15 cellular contexts compared by ENCODE assay signal in genomic region chr10:11906714-11907113, GRCh38.
"Had no signal": no experiment of that assay in that cellular context is flagged by ENCODE, and none has a peak within 500 bp of the region (broad histone marks: within the 10 kb centered on the region; RNA-seq: fewer than 3 reads in every experiment).

No MANE protein-coding gene starts in this region.

- H3K27ac Mint-ChIP-seq: activated CD4-positive, alpha-beta memory T cell treated with anti-CD3 and anti-CD28 coated beads, Interleukin-2, amount 10 ng/mL, durations not matched to agents 7 days and 5 days; activated T-helper 1 cell treated with anti-CD3 and anti-CD28 coated beads, Interleukin-12 subunit alpha, Interleukin-12 subunit beta, Interleukin-2, Interleukin-4 antibody, amounts not matched to agents 30 ng/mL and 10 ng/mL and 1 ng/mL, durations not matched to agents 14 hours and 24 hours and 36 hours; brain; immature natural killer cell; naive thymus-derived CD8-positive, alpha-beta T cell; progenitor cell of endocrine pancreas had no signal

- H3K9me3 Mint-ChIP-seq: activated CD4-positive, alpha-beta memory T cell treated with anti-CD3 and anti-CD28 coated beads, Interleukin-2, amount 10 ng/mL, durations not matched to agents 7 days and 5 days; activated T-helper 1 cell treated with anti-CD3 and anti-CD28 coated beads, Interleukin-12 subunit alpha, Interleukin-12 subunit beta, Interleukin-2, Interleukin-4 antibody, amounts not matched to agents 30 ng/mL and 10 ng/mL and 1 ng/mL, durations not matched to agents 14 hours and 24 hours and 36 hours; immature natural killer cell; naive thymus-derived CD8-positive, alpha-beta T cell had no signal

- H3K36me3 ChIP-seq: esophagus muscularis mucosa had no signal

- H3K4me1 ChIP-seq: esophagus muscularis mucosa had no signal

- H3K9me3 ChIP-seq: esophagus muscularis mucosa had no signal

- H3K4me2 ChIP-seq: smooth muscle cell had no signal

- H3K4me3 Mint-ChIP-seq: activated CD4-positive, alpha-beta memory T cell treated with anti-CD3 and anti-CD28 coated beads, Interleukin-2, amount 10 ng/mL, durations not matched to agents 7 days and 5 days; activated T-helper 1 cell treated with anti-CD3 and anti-CD28 coated beads, Interleukin-12 subunit alpha, Interleukin-12 subunit beta, Interleukin-2, Interleukin-4 antibody, amounts not matched to agents 30 ng/mL and 10 ng/mL and 1 ng/mL, durations not matched to agents 14 hours and 24 hours and 36 hours; brain; immature natural killer cell; naive thymus-derived CD8-positive, alpha-beta T cell had no signal

- H3K27me3 Mint-ChIP-seq: progenitor cell of endocrine pancreas had no signal

- ATAC-seq: naive thymus-derived CD8-positive, alpha-beta T cell; right cardiac atrium had no signal

- H3K4me3 ChIP-seq: dorsolateral prefrontal cortex, esophagus muscularis mucosa, lung, smooth muscle cell had no signal

- H3K27ac ChIP-seq: dorsolateral prefrontal cortex, esophagus muscularis mucosa had no signal

- H3K36me3 Mint-ChIP-seq: brain; immature natural killer cell; naive thymus-derived CD8-positive, alpha-beta T cell had no signal

- DNase-seq: activated CD4-positive, alpha-beta memory T cell treated with anti-CD3 and anti-CD28 coated beads, Interleukin-2, amount 10 ng/mL, durations not matched to agents 7 days and 5 days; activated CD8-positive, alpha-beta memory T cell treated with anti-CD3 and anti-CD28 coated beads, Interleukin-2, amount 50 U/mL, for 48 hours; activated naive CD4-positive, alpha-beta T cell treated with Interleukin-2 at 50 U/mL for 16 hours; dorsolateral prefrontal cortex; immature natural killer cell; right cardiac atrium; stimulated activated naive CD4-positive, alpha-beta T cell; trophoblast cell had no signal
